Comparison of ENCODE assay signal across 1 cellular context in genomic region chr16:1181715-1182671, GRCh38.
TF ChIP-seq lines count a peak whose summit lies in the region.

No MANE protein-coding gene starts in this region.

TF ChIP-seq in H1, 55 proteins besides CTCF, POLR2A, EP300 and RAD21 (continued from another document):
- TF ChIP-seq SIRT6 (IDR thresholded peaks at IDR 0.05; ENCODE audit: low read length) = no peak
- no peak for TF ChIP-seq SP4 (IDR thresholded peaks at IDR 0.05; ENCODE audit: low read length)
- TF ChIP-seq RFX5 (IDR thresholded peaks at IDR 0.05; ENCODE audit: borderline replicate concordance, low read depth, low read length) = no peak
- no peak for TF ChIP-seq CBX8 (IDR thresholded peaks at IDR 0.05; ENCODE audit: borderline replicate concordance, low read depth, low read length)
- no peak for TF ChIP-seq SIN3A (conservative IDR thresholded peaks at IDR 0.05 in 1 of 2, IDR thresholded peaks at IDR 0.05 in 1 of 2; ENCODE audit: low read depth in 1 of 2, low read length in 2 of 2)
- no peak for TF ChIP-seq BCL11A (IDR thresholded peaks at IDR 0.05; ENCODE audit: low read depth in 2 of 2, low read length in 2 of 2)
- TF ChIP-seq GABPA (IDR thresholded peaks at IDR 0.05; ENCODE audit: borderline replicate concordance, insufficient read depth, low read length) = no peak
- no peak for TF ChIP-seq SP1 (IDR thresholded peaks at IDR 0.05; ENCODE audit: low read depth, low read length)
